ENCODE assay signal across 18 cellular contexts in the genomic region with DNA sequence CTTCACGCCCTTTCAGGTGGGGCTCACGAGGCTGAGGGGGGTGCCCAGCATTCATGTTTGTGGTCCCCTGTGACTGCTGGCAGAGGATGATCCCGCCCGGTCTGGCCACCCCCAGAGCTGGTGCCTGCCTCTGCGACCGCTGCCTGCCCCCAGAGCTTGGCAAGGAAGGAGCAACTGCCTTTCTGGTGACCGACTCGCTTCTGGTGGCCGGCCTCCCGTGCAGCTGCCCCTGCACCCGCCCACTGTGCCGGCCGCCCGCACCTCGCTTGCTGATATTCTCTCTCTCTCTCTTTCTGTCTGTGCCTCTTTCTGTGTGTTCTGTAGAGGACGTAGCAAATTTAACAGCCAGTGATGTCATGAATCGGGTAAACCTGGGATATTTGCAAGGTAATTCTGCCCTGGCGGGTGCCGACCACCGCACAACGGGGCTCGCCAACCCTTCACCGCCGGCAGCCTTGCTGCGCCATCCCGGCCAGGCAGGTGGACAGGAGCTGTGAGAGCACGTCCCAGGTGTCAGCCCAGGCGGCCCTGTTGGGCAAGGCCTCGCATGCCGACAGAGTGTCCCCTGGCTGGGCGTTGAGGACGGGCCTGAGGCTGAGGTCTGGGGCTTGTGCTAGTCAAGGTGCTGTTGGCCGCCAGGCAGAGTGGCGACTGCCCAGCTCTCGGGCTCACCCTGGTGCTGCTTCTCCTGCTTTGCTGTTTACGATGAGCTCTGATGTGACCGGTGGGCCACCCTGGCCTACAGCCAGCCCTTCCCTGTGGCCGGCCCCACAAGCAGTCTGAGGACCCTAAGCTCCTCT.
DNase-seq lines count a peak whose midpoint lies in the region; ATAC-seq and TF ChIP-seq lines count a peak whose summit lies in the region.
"Had no signal": no experiment of that assay in that cellular context is flagged by ENCODE, and none has a peak within 500 bp of the region (broad histone marks: within the 10 kb centered on the region; RNA-seq: fewer than 3 reads in every experiment).

No MANE protein-coding gene starts in this region.

- no peak overlapping the region for H3K4me3 ChIP-seq in BLaER1 treated with 17β-estradiol and CSF1 and Interleukin-3, amounts not matched to agents 10 nM and 100 nM
- H3K4me3 ChIP-seq in endodermal cell (ENCODE audit: low read length) = no peak overlapping the region
- H3K4me3 ChIP-seq in osteoblast (ENCODE audit: insufficient read depth, low read length) = no peak overlapping the region
- H3K4me3 ChIP-seq in esophagus squamous epithelium = no peak overlapping the region
- H3K4me3 ChIP-seq: GM23338, HAP-1 had no signal

- no peak overlapping the region for H2BK120ac ChIP-seq in H9 (ENCODE audit: low read depth, low read length, poor library complexity, severe bottlenecking)

- H3K9me3 ChIP-seq in BLaER1 treated with 17β-estradiol and CSF1 and Interleukin-3, amounts not matched to agents 10 nM and 100 nM (replicated peaks in 1 of 11) = no peaks in the 10 kb centered on the region
- no peaks in the 10 kb centered on the region for H3K9me3 ChIP-seq in H9 (ENCODE audit: control insufficient read depth, low read depth, low read length)
- no peaks in the 10 kb centered on the region for H3K9me3 ChIP-seq in endodermal cell (ENCODE audit: control insufficient read depth, low read length)
- no peaks in the 10 kb centered on the region for H3K9me3 ChIP-seq in osteoblast (ENCODE audit: low read depth, low read length)
- H3K9me3 ChIP-seq in esophagus squamous epithelium = no peaks in the 10 kb centered on the region
- H3K9me3 ChIP-seq: HAP-1 had no signal

- H3K23ac ChIP-seq in H9 (ENCODE audit: insufficient read length, low read depth, low read length) = no peak overlapping the region

- H3K18ac ChIP-seq in H9 (ENCODE audit: insufficient read length, low read depth, low read length) = no peak overlapping the region

- no peak overlapping the region for H3K27ac ChIP-seq in BLaER1 treated with 17β-estradiol and CSF1 and Interleukin-3, amounts not matched to agents 10 nM and 100 nM
- H3K27ac ChIP-seq in H9 (ENCODE audit: insufficient read length, low read depth, low read length) (no peak overlapping the region), endodermal cell (ENCODE audit: low read depth, low read length) (no peak overlapping the region), osteoblast (ENCODE audit: low read depth, low read length) (no peak overlapping the region), esophagus squamous epithelium (no peak overlapping the region)

- peak overlapping the region; percentile 28; the same call in 1 of the 2 replicates for H3K14ac ChIP-seq in H9 (ENCODE audit: insufficient read depth, low read length)

- H3K27ac Mint-ChIP-seq in H9 (peak overlapping the region in 1 of 3 experiments; percentile 31; a peak in 1 of 7 replicates), endodermal cell (peak overlapping the region; percentile 27)
- H3K27ac Mint-ChIP-seq: CD4-positive, alpha-beta T cell; GM23338; HFFc6 had no signal

- H3K79me2 ChIP-seq in H9 (ENCODE audit: insufficient read depth, low read length) (no peaks in the 10 kb centered on the region), osteoblast (ENCODE audit: insufficient read depth, low read length) (no peaks in the 10 kb centered on the region)

- no peak overlapping the region for H2BK15ac ChIP-seq in H9 (ENCODE audit: low read depth, low read length)

- TF ChIP-seq CTCF in H9 (conservative IDR thresholded peaks at IDR 0.05) (no peak), endodermal cell (conservative IDR thresholded peaks at IDR 0.05) (no peak), osteoblast (IDR thresholded peaks at IDR 0.05; ENCODE audit: extremely low read depth, low read depth, low read length) (no peak), esophagus squamous epithelium (IDR thresholded peaks at IDR 0.05) (no peak)

- H3K36me3 Mint-ChIP-seq in H9 (ENCODE audit: insufficient read depth in 1 of 3, low read depth in 3 of 3) = no peaks in the 10 kb centered on the region
- H3K36me3 Mint-ChIP-seq in endodermal cell (ENCODE audit: low read depth) = no peaks in the 10 kb centered on the region

- H3K56ac ChIP-seq in H9 (ENCODE audit: insufficient read length, low read depth, low read length) = no peak overlapping the region

- H2BK20ac ChIP-seq in H9 (ENCODE audit: low read depth, low read length, poor library complexity, severe bottlenecking) = no peak overlapping the region

- H3K23me2 ChIP-seq in H9 (ENCODE audit: insufficient read length, low read depth, low read length, poor library complexity, severe bottlenecking) = no peaks in the 10 kb centered on the region

- H4K20me1 ChIP-seq in BLaER1 treated with 17β-estradiol and CSF1 and Interleukin-3, amounts not matched to agents 10 nM and 100 nM = peaks cover 0 to 35% (median 0%) of the 10 kb centered on the region in 11 experiments; a peak in 3 of 22 replicates
- H4K20me1 ChIP-seq in H9 (ENCODE audit: control insufficient read depth, insufficient read depth, insufficient read length) (no peaks in the 10 kb centered on the region), osteoblast (ENCODE audit: insufficient read depth, low read length) (no peaks in the 10 kb centered on the region)

- ATAC-seq in GM18868 (IDR thresholded peaks at IDR 0.05; ENCODE audit: unreplicated experiment) (no peak), HG02938 (IDR thresholded peaks at IDR 0.05; ENCODE audit: unreplicated experiment) (no peak)
- ATAC-seq: GM23338 had no signal

- H2BK5ac ChIP-seq in H9 (ENCODE audit: insufficient read length, low read length) = no peak overlapping the region

- H3K9me3 Mint-ChIP-seq in H9 (no peaks in the 10 kb centered on the region), endodermal cell (no peaks in the 10 kb centered on the region)
- H3K9me3 Mint-ChIP-seq: CD4-positive, alpha-beta T cell; GM23338; HFFc6 had no signal

- no peak overlapping the region for H2AK5ac ChIP-seq in H9 (ENCODE audit: insufficient read length, low read length)

- H3K4me2 ChIP-seq in BLaER1 treated with 17β-estradiol and CSF1 and Interleukin-3, amounts not matched to agents 10 nM and 100 nM = peak overlapping the region in 7 of 11 experiments; percentile 15 to 60 (median 52); a peak in 11 of 22 replicates
- no peak overlapping the region for H3K4me2 ChIP-seq in H9 (ENCODE audit: insufficient read depth, insufficient read length, low read length)
- H3K4me2 ChIP-seq in osteoblast (ENCODE audit: insufficient read depth, low read length) = no peak overlapping the region
- H3K4me2 ChIP-seq: GM23338 had no signal

- H2AFZ ChIP-seq in H9 (ENCODE audit: low read length) = no peak overlapping the region
- H2AFZ ChIP-seq in osteoblast (ENCODE audit: low read length) = no peak overlapping the region
- H2AFZ ChIP-seq: GM23338 had no signal

- no peak overlapping the region for H4K5ac ChIP-seq in H9 (ENCODE audit: insufficient read length, low read depth, low read length)

- intact Hi-C loops in esophagus squamous epithelium (cut with DNase I) = no loop called here

- H3K27me3 ChIP-seq in BLaER1 treated with 17β-estradiol and CSF1 and Interleukin-3, amounts not matched to agents 10 nM and 100 nM = no peaks in the 10 kb centered on the region
- H3K27me3 ChIP-seq in H9 (ENCODE audit: insufficient read depth, low read length) = no peaks in the 10 kb centered on the region
- no peaks in the 10 kb centered on the region for H3K27me3 ChIP-seq in endodermal cell (ENCODE audit: control insufficient read depth, insufficient read depth, low read length, poor library complexity, severe bottlenecking)
- no peaks in the 10 kb centered on the region for H3K27me3 ChIP-seq in osteoblast (ENCODE audit: insufficient read depth, low read length)
- H3K27me3 ChIP-seq in esophagus squamous epithelium = peaks cover 0 to 47% (median 0%) of the 10 kb centered on the region in 4 donors

- peaks cover 0 to 20% (median 11%) of the 10 kb centered on the region in 10 experiments; a peak in 14 of 20 replicates for H3K4me1 ChIP-seq in BLaER1 treated with 17β-estradiol and CSF1 and Interleukin-3, amounts not matched to agents 10 nM and 100 nM
- H3K4me1 ChIP-seq in H9 (ENCODE audit: insufficient read depth, low read length) = no peaks in the 10 kb centered on the region
- H3K4me1 ChIP-seq in endodermal cell (ENCODE audit: control insufficient read depth, insufficient read depth, low read length) = no peaks in the 10 kb centered on the region
- no peaks in the 10 kb centered on the region for H3K4me1 ChIP-seq in osteoblast (ENCODE audit: insufficient read depth, low read length)
- no peaks in the 10 kb centered on the region for H3K4me1 ChIP-seq in esophagus squamous epithelium
- H3K4me1 ChIP-seq: HAP-1 had no signal

- H3K9ac ChIP-seq in BLaER1 treated with 17β-estradiol and CSF1 and Interleukin-3, amounts not matched to agents 10 nM and 100 nM = peak overlapping the region in 4 of 11 experiments; percentile 28 to 53 (median 37); a peak in 4 of 22 replicates
- H3K9ac ChIP-seq in H9 (ENCODE audit: extremely low read depth, insufficient read length, low read length) (no peak overlapping the region), endodermal cell (ENCODE audit: extremely low read depth, low read length, poor library complexity, severe bottlenecking) (no peak overlapping the region)

- no peaks in the 10 kb centered on the region for H3K36me3 ChIP-seq in BLaER1 treated with 17β-estradiol and CSF1 and Interleukin-3, amounts not matched to agents 10 nM and 100 nM
- H3K36me3 ChIP-seq in endodermal cell (ENCODE audit: control insufficient read depth, insufficient read depth, low read length) (no peaks in the 10 kb centered on the region), osteoblast (ENCODE audit: insufficient read depth, low read length) (no peaks in the 10 kb centered on the region), esophagus squamous epithelium (no peaks in the 10 kb centered on the region)
- H3K36me3 ChIP-seq: HAP-1 had no signal

- no peak for TF ChIP-seq POLR2A in esophagus squamous epithelium (IDR thresholded peaks at IDR 0.05)

- H3T11ph ChIP-seq in H9 (ENCODE audit: low read length) = no peak overlapping the region

- H4K8ac ChIP-seq in H9 (replicated peaks; ENCODE audit: insufficient read length, low read depth, low read length) = no peak overlapping the region

- no peaks in the 10 kb centered on the region for H3K79me1 ChIP-seq in H9 (ENCODE audit: insufficient read depth, low read depth, low read length, poor library complexity, severe bottlenecking)

- H4K91ac ChIP-seq in H9 (ENCODE audit: insufficient read length, low read depth, low read length) = no peak overlapping the region

- DNase-seq in H9 (no peak), endodermal cell (no peak), osteoblast (ENCODE audit: insufficient read length, low spot score, missing footprints) (peak; percentile 68), esophagus squamous epithelium (lab: John Stamatoyannopoulos, UW) (no peak)
- DNase-seq in effector CD4-positive, alpha-beta T cell = no peak
- DNase-seq: AML-193; C1 segment of cervical spinal cord; Calu3; CD4-positive, alpha-beta T cell; DMS 273 treated with DMSO at 0.1 percent for 48 hours; HFFc6; IMR-90; KG1 had no signal

- no peaks in the 10 kb centered on the region for H3K4me1 Mint-ChIP-seq in H9
- no peaks in the 10 kb centered on the region for H3K4me1 Mint-ChIP-seq in endodermal cell
- H3K4me1 Mint-ChIP-seq: GM23338 had no signal

- no peak overlapping the region for H3K4me3 Mint-ChIP-seq in H9
- H3K4me3 Mint-ChIP-seq in endodermal cell = no peak overlapping the region
- H3K4me3 Mint-ChIP-seq: CD4-positive, alpha-beta T cell; GM23338; HFFc6 had no signal

- H3K27me3 Mint-ChIP-seq in H9 (ENCODE audit: low read depth) = no peaks in the 10 kb centered on the region; the same call in 1 of the 2 replicates
- no peaks in the 10 kb centered on the region for H3K27me3 Mint-ChIP-seq in endodermal cell (ENCODE audit: insufficient read depth)
- H3K27me3 Mint-ChIP-seq: CD4-positive, alpha-beta T cell had no signal

- no peak overlapping the region for H3K4ac ChIP-seq in H9 (ENCODE audit: low read depth, low read length)

- H2BK12ac ChIP-seq in H9 (ENCODE audit: insufficient read length, low read depth, low read length) = no peak overlapping the region

- WGBS in H9 (ENCODE audit: extremely low coverage, insufficient read length, low lambda C conversion rate) = no CpG with 5 or more reads among the region's 38 CpGs
- 92 to 94% methylated on average over 19 to 38 of the region's 38 CpGs for WGBS in endodermal cell (ENCODE audit: insufficient coverage in 1 of 2, insufficient read length in 1 of 2), 2 experiments
- 78 to 95% methylated on average over 4 to 10 of the region's 38 CpGs for WGBS in esophagus squamous epithelium, 2 donors

Comparison
In these comparisons a context has a peak if more than half of its experiments do, and no peak if none do; other contexts are left out.
1. H3K4me2 ChIP-seq: peak in BLaER1 treated with 17β-estradiol and CSF1 and Interleukin-3, amounts not matched to agents 10 nM and 100 nM (7 of 11); none in H9 (single experiment) and osteoblast (single experiment).